Comparison of ENCODE assay signal across 8 cellular contexts in genomic region chr22:30968015-30968923, GRCh38. TPM values are rescaled to one million over a fixed set of nuclear protein-coding genes. Genes with fewer than 3 reads are reported as not detected.
A peak's percentile ranks its signal among the peaks of the same experiment; 100 is the strongest.
DNase-seq lines count a peak whose midpoint lies in the region; ATAC-seq, FAIRE-seq and TF ChIP-seq lines count a peak whose summit lies in the region.

Gene MORC2 (minus strand): TSS chr22:30968774. CDS start chr22:30967889, 885 bp downstream.

- no peak for TF ChIP-seq EP300 in HepG2 (IDR thresholded peaks at IDR 0.05; ENCODE audit: low read depth in 2 of 2, low read length in 2 of 2)
- TF ChIP-seq EP300 in HepG2 (CRISPR knock-in tag; IDR thresholded peaks at IDR 0.05; ENCODE audit: borderline replicate concordance) = no peak
- no peak for TF ChIP-seq EP300 in stomach (IDR thresholded peaks at IDR 0.05)

- WGBS in HepG2 (ENCODE audit: low lambda C conversion rate) = 29% methylated on average over 21 of the region's 53 CpGs
- WGBS in stomach, 5 donors = 19 to 30% (median 21%) methylated on average over 35 to 53 of the region's 53 CpGs

- no peak for FAIRE-seq in HepG2 (lab: Jason Lieb, UNC)

- H3K4me3 ChIP-seq in A673 (ENCODE audit: low read depth, low read length, poor library complexity, severe bottlenecking) = peak within 1 kb of the TSS; percentile 81
- H3K4me3 ChIP-seq in NT2/D1 (ENCODE audit: insufficient read length, low read depth) = peak within 1 kb of the TSS; percentile 78
- H3K4me3 ChIP-seq in colonic mucosa = peak within 1 kb of the TSS; percentile 68
- peak within 1 kb of the TSS; percentile 80 to 89 (median 88) for H3K4me3 ChIP-seq in HepG2 (replicated peaks in 1 of 3; ENCODE audit: insufficient read depth in 1 of 3, low read depth in 2 of 3, low read length in 3 of 3)
- peak within 1 kb of the TSS; percentile 73 to 88 (median 85) for H3K4me3 ChIP-seq in stomach

- peak in 1 of 2 experiments; percentile 66; a peak in 2 of 4 replicates for TF ChIP-seq POLR2A in HepG2 (IDR thresholded peaks at IDR 0.05; ENCODE audit: insufficient read depth in 1 of 2, low read depth in 2 of 2, low read length in 2 of 2)
- no peak for TF ChIP-seq POLR2A in stomach (IDR thresholded peaks at IDR 0.05)

- H3K27ac ChIP-seq in A673 (ENCODE audit: low read depth, low read length, poor library complexity, severe bottlenecking) = peak within 1 kb of the TSS; percentile 96
- peak within 1 kb of the TSS; percentile 91 for H3K27ac ChIP-seq in colonic mucosa
- H3K27ac ChIP-seq in HepG2 (ENCODE audit: extremely low read length, insufficient read depth, low read length) = peak within 1 kb of the TSS; percentile 84
- peak within 1 kb of the TSS; percentile 88 to 98 (median 95) for H3K27ac ChIP-seq in stomach

- CTCF ChIA-PET in A673 (lab: Charles Lee) = no interaction called here
- CTCF ChIA-PET in HepG2 (lab: Yijun Ruan, JAX; ENCODE audit: low intra/inter-chr PET ratio, low total read pairs) = no interaction called here

- H3K27me3 ChIP-seq in A673 (replicated peaks; ENCODE audit: insufficient read depth, low read depth, low read length, poor library complexity) = no peaks in the 10 kb centered on the region
- no peaks in the 10 kb centered on the region for H3K27me3 ChIP-seq in NT2/D1 (ENCODE audit: insufficient read depth, insufficient read length)
- H3K27me3 ChIP-seq in colonic mucosa = no peaks in the 10 kb centered on the region
- H3K27me3 ChIP-seq in HepG2 (ENCODE audit: control insufficient read depth in 1 of 2, insufficient read depth in 2 of 2, low read length in 2 of 2) = no peaks in the 10 kb centered on the region; a peak in 1 of 5 replicates
- H3K27me3 ChIP-seq in stomach = no peaks in the 10 kb centered on the region

- in situ Hi-C loops in HepG2 (cut with HindIII; ENCODE audit: extremely low pct_ligation_motif_present, low pct_unique_long_range_greater_than_20kb) = loop anchor here (5.0 to 10.0 kb wide), 2 partner anchors 114 to 177 kb away; partner anchors contain the start of genes PLA2G3 and SMTN

- H3K4me1 ChIP-seq in A673 (ENCODE audit: insufficient read depth, low read length, poor library complexity, severe bottlenecking) (no peaks in the 10 kb centered on the region), NT2/D1 (ENCODE audit: insufficient read depth, insufficient read length) (no peaks in the 10 kb centered on the region), colonic mucosa (peaks cover 8% of the 10 kb centered on the region), HepG2 (ENCODE audit: insufficient read depth, low read length) (peaks cover 77% of the 10 kb centered on the region), stomach (peaks cover 18 to 72% (median 39%) of the 10 kb centered on the region in 4 donors)

- H2AFZ ChIP-seq in HepG2 (ENCODE audit: low read length) = no peak within 1 kb of the TSS

- H3K36me3 ChIP-seq in A673 (ENCODE audit: insufficient read depth, low read length, poor library complexity, severe bottlenecking) (peaks cover 39% of the 10 kb centered on the region), NT2/D1 (ENCODE audit: insufficient read depth, insufficient read length, low read length) (peaks cover 63% of the 10 kb centered on the region), colonic mucosa (peaks cover under 1% of the 10 kb centered on the region), HepG2 (replicated peaks in 1 of 2; ENCODE audit: control insufficient read depth in 1 of 2, insufficient read depth in 2 of 2, low read length in 2 of 2) (peaks cover 1 to 21% of the 10 kb centered on the region in 2 experiments; a peak in 3 of 5 replicates), stomach (peaks cover 17 to 27% (median 21%) of the 10 kb centered on the region in 4 donors)

- POLR2A ChIA-PET in A673 (lab: Charles Lee; ENCODE audit: low non-redundant PET) (interaction anchor here (0.6 to 0.9 kb wide), 4 partner anchors 20 to 1389 kb away, joined by 3 to 6 read pairs (median 4); no protein-coding TSS in a partner anchor), HepG2 (lab: Yijun Ruan, JAX) (interaction anchor here (0.6 to 7.6 kb wide), 28 partner anchors 10 to 1575 kb away, joined by 3 to 113 read pairs (median 4); partner anchors contain the start of genes DUSP18, PATZ1, PES1 and RNF185)

- no peak for TF ChIP-seq CTCF in A673 (conservative IDR thresholded peaks at IDR 0.05; ENCODE audit: low read depth, low read length)
- no peak for TF ChIP-seq CTCF in colonic mucosa (IDR thresholded peaks at IDR 0.05)
- TF ChIP-seq CTCF in HepG2 (CRISPR knock-in tag; IDR thresholded peaks at IDR 0.05) = no peak; the same call in 1 of the 2 replicates
- no peak for TF ChIP-seq CTCF in stomach (IDR thresholded peaks at IDR 0.05)

- no peak for DNase-seq in A673 (ENCODE audit: low spot score)
- no peak for DNase-seq in NT2/D1 (ENCODE audit: low read depth, low spot score)
- DNase-seq in colonic mucosa = peak; percentile 76
- DNase-seq in HepG2 (ENCODE audit: low spot score) = peak; percentile 58
- DNase-seq in stomach = peak; percentile 63
- DNase-seq in activated CD4-positive, alpha-beta T cell treated with anti-CD3 and anti-CD28 coated beads for 1 hour = no peak

- ATAC-seq in GM18498 (IDR thresholded peaks at IDR 0.05; ENCODE audit: unreplicated experiment) = peak; percentile 30
- ATAC-seq in HG03064 (IDR thresholded peaks at IDR 0.05; ENCODE audit: low read depth, unreplicated experiment) = peak; percentile 28
- peak; percentile 60 for ATAC-seq in HepG2

- TF ChIP-seq RAD21 in HepG2 (CRISPR knock-in tag; IDR thresholded peaks at IDR 0.05) = no peak; the same call in 1 of the 2 replicates

- TSS peak; percentile 37 for BruUV-seq in A673 (replicated peaks; lab: Mats Ljungman, UMichigan)
- TSS peak; percentile 56 for BruUV-seq in HepG2 (replicated peaks; lab: Mats Ljungman, UMichigan)

- intact Hi-C loops in A673 (cut with micrococcal nuclease; ENCODE audit: unreplicated experiment) (loop anchor here (5.0 kb wide), 1 partner anchor 114 kb away; the partner anchor contains the start of gene SMTN), colonic mucosa (cut with DNase I) (loop anchor here (5.0 kb wide), 1 partner anchor 114 kb away; the partner anchor contains the start of gene SMTN), HepG2 (cut with micrococcal nuclease; ENCODE audit: unreplicated experiment) (loop anchor here (5.0 kb wide), 2 partner anchors 89 to 114 kb away; partner anchors contain the start of gene SMTN), stomach (cut with DNase I; ENCODE audit: low total_unique reads) (no loop called here)

- H4K20me1 ChIP-seq in HepG2 (ENCODE audit: insufficient read depth, low read length) = peaks cover 23% of the 10 kb centered on the region

- peak within 1 kb of the TSS; percentile 86 for H3K9ac ChIP-seq in NT2/D1 (ENCODE audit: insufficient read length, low read depth)
- H3K9ac ChIP-seq in colonic mucosa (ENCODE audit: low read depth in 2 of 2, low read length in 2 of 2) = peak within 1 kb of the TSS; percentile 71 to 79
- peak within 1 kb of the TSS; percentile 84 for H3K9ac ChIP-seq in HepG2 (ENCODE audit: insufficient read depth, low read depth, low read length)

- peak within 1 kb of the TSS; percentile 96 for H3K4me2 ChIP-seq in HepG2 (ENCODE audit: low read depth, low read length)

- H3K9me3 ChIP-seq in A673 (ENCODE audit: low read depth, low read length, poor library complexity, severe bottlenecking) = peaks cover 49% of the 10 kb centered on the region
- peaks cover 42% of the 10 kb centered on the region for H3K9me3 ChIP-seq in NT2/D1 (ENCODE audit: insufficient read depth, low read length)
- H3K9me3 ChIP-seq in colonic mucosa = peaks cover 4% of the 10 kb centered on the region
- H3K9me3 ChIP-seq in HepG2 (ENCODE audit: low read length) = no peaks in the 10 kb centered on the region
- H3K9me3 ChIP-seq in stomach = peaks cover 6 to 28% (median 16%) of the 10 kb centered on the region in 4 donors

- peaks cover 86% of the 10 kb centered on the region for H3K79me2 ChIP-seq in HepG2 (ENCODE audit: insufficient read depth, low read length)

TF ChIP-seq in HepG2, 621 proteins besides CTCF, POLR2A, EP300 and RAD21 (continues in another document):
- TF ChIP-seq RNF2 (conservative IDR thresholded peaks at IDR 0.05; ENCODE audit: low read depth) (peak; percentile 87; the same call in 1 of the 2 replicates), ZNF597 (CRISPR knock-in tag; IDR thresholded peaks at IDR 0.05) (no peak)

RNA-seq across cellular contexts. Expression of gene MORC2, which starts in this region (rescaled TPM):
- 54.3 and 60.3 TPM in 2 replicates for total RNA-seq in A673 (2021)
- total RNA-seq in colonic mucosa = 10 to 100 TPM; 14.3 to 22.2 TPM
- total RNA-seq in HepG2 (2016; rRNA removed; fragmentation: Illumina TruSeq; extraction: Trizol) = 18.3 and 28.2 TPM in 2 replicates
- 3.4 and 4.3 TPM in 2 replicates for total RNA-seq in HepG2 (2016; cell fraction: cytosol; rRNA removed; fragmentation: Illumina TruSeq; extraction: Trizol; ENCODE audit: low read depth)
- 18.9 and 25.4 TPM in 2 replicates for total RNA-seq in HepG2 (2016; cell fraction: insoluble cytoplasmic fraction; rRNA removed; fragmentation: Illumina TruSeq; extraction: Trizol)
- total RNA-seq in HepG2 (2016; cell fraction: membrane; rRNA removed; fragmentation: Illumina TruSeq; extraction: Trizol) = 10.0 and 14.7 TPM in 2 replicates
- 27.6 and 33.4 TPM in 2 replicates for total RNA-seq in HepG2 (2016; cell fraction: nucleus; rRNA removed; fragmentation: Illumina TruSeq; extraction: Trizol)
- 11.9 and 17.8 TPM in 2 replicates for polyA plus RNA-seq in HepG2 (2011; rRNA removed)
- polyA plus RNA-seq in HepG2 (2011; cell fraction: cytosol; rRNA removed) = 6.2 and 6.3 TPM in 2 replicates
- 24.9 and 45.2 TPM in 2 replicates for polyA plus RNA-seq in HepG2 (2011; cell fraction: nucleus; rRNA removed)
- polyA plus RNA-seq in HepG2 (2012) = 25.4 and 32.4 TPM in 2 replicates
- 1.6 and 2.2 TPM in 2 replicates for polyA plus RNA-seq in HepG2 (2016; cell fraction: cytosol; fragmentation: Illumina TruSeq; extraction: Trizol; ENCODE audit: low read depth)
- 25.6 and 32.0 TPM in 2 replicates for polyA plus RNA-seq in HepG2 (2016; cell fraction: insoluble cytoplasmic fraction; fragmentation: Illumina TruSeq; extraction: Trizol; ENCODE audit: low read depth)
- polyA plus RNA-seq in HepG2 (2016; cell fraction: membrane; fragmentation: Illumina TruSeq; extraction: Trizol; ENCODE audit: low read depth) = 5.2 and 5.5 TPM in 2 replicates
- polyA plus RNA-seq in HepG2 (2016; cell fraction: nucleus; fragmentation: Illumina TruSeq; extraction: Trizol; ENCODE audit: insufficient read depth, low read depth) = 67.7 and 78.0 TPM in 2 replicates
- polyA minus RNA-seq in HepG2 (2011; rRNA and poly(A)+ RNA removed; ENCODE audit: low replicate concordance) = 30.7 and 35.6 TPM in 2 replicates
- polyA minus RNA-seq in HepG2 (2011; cell fraction: cytosol; rRNA and poly(A)+ RNA removed) = 18.7 and 21.0 TPM in 2 replicates
- polyA minus RNA-seq in HepG2 (2011; cell fraction: nucleus; rRNA and poly(A)+ RNA removed) = 26.3 and 32.9 TPM in 2 replicates
- 10 to 100 TPM in 4 of 5 donors, 1 to 10 TPM in 1; 8.4 to 64.8 (median 19.6) TPM for total RNA-seq in stomach
- 10 to 100 TPM in 2 of 3 donors, 1 to 10 TPM in 1; 4.4 to 23.5 (median 14.3) TPM for polyA plus RNA-seq in stomach

Comparison
In these comparisons a context has a peak if more than half of its experiments do, and no peak if none do; other contexts are left out.
1. DNase-seq: peak in colonic mucosa (single experiment), HepG2 (single experiment) and stomach (single experiment); none in A673 (single experiment), NT2/D1 (single experiment) and activated CD4-positive, alpha-beta T cell treated with anti-CD3 and anti-CD28 coated beads for 1 hour (single experiment).
2. Peak in every context shown above with its lines, with median percentiles within 50 percentile points of each other: H3K27ac ChIP-seq, H3K4me3 ChIP-seq, ATAC-seq and H3K9ac ChIP-seq.